ENCODE assay signal across 9 cellular contexts in genomic region chr14:99601301-99601945, GRCh38. TPM values are rescaled to one million over a fixed set of nuclear protein-coding genes. Genes with fewer than 3 reads are reported as not detected.
DNase-seq lines count a peak whose midpoint lies in the region; ATAC-seq and TF ChIP-seq lines count a peak whose summit lies in the region.
"Had no signal": no experiment of that assay in that cellular context is flagged by ENCODE, and none has a peak within 500 bp of the region (broad histone marks: within the 10 kb centered on the region; RNA-seq: fewer than 3 reads in every experiment).

No MANE protein-coding gene starts in this region.

- H3K4me2 ChIP-seq in H9 (ENCODE audit: insufficient read depth, insufficient read length, low read length) = peak overlapping the region; percentile 37

- H3K4me1 Mint-ChIP-seq in H9 (peaks cover 35 to 59% of the 10 kb centered on the region in 2 experiments), immature natural killer cell (peaks cover 16 to 20% of the 10 kb centered on the region in 2 donors)
- H3K4me1 Mint-ChIP-seq in activated T-helper 1 cell treated with anti-CD3 and anti-CD28 coated beads, Interleukin-12 subunit alpha, Interleukin-12 subunit beta, Interleukin-2, Interleukin-4 antibody, amounts not matched to agents 30 ng/mL and 10 ng/mL and 1 ng/mL, durations not matched to agents 14 hours and 24 hours and 36 hours (ENCODE audit: low read depth) = peaks cover 24% of the 10 kb centered on the region

- H2AK5ac ChIP-seq in H9 (ENCODE audit: insufficient read length, low read length) = no peak overlapping the region

- no peak for DNase-seq in H9
- no peak for DNase-seq in activated T-helper 1 cell treated with anti-CD3 and anti-CD28 coated beads, Interleukin-12 subunit alpha, Interleukin-12 subunit beta, Interleukin-2, Interleukin-4 antibody, amounts not matched to agents 30 ng/mL and 10 ng/mL and 1 ng/mL, durations not matched to agents 14 hours and 24 hours and 36 hours (ENCODE audit: low spot score)
- no peak for DNase-seq in immature natural killer cell
- DNase-seq in HPDE6-E6E7 (ENCODE audit: extremely low spot score) = no peak

- no peak overlapping the region for H2AFZ ChIP-seq in H9 (ENCODE audit: low read length)

- no peak overlapping the region for H2BK20ac ChIP-seq in H9 (ENCODE audit: low read depth, low read length, poor library complexity, severe bottlenecking)

- H3K4me3 Mint-ChIP-seq in H9 = peak overlapping the region; percentile 68 to 86
- peak overlapping the region; percentile 72 for H3K4me3 Mint-ChIP-seq in activated T-helper 1 cell treated with anti-CD3 and anti-CD28 coated beads, Interleukin-12 subunit alpha, Interleukin-12 subunit beta, Interleukin-2, Interleukin-4 antibody, amounts not matched to agents 30 ng/mL and 10 ng/mL and 1 ng/mL, durations not matched to agents 14 hours and 24 hours and 36 hours
- H3K4me3 Mint-ChIP-seq in immature natural killer cell = peak overlapping the region in 4 of 5 donors; percentile 51 to 80 (median 71)

- no peak overlapping the region for H3T11ph ChIP-seq in H9 (ENCODE audit: low read length)

- H3K9me3 ChIP-seq in H9 (ENCODE audit: control insufficient read depth, low read depth, low read length) = no peaks in the 10 kb centered on the region
- H3K9me3 ChIP-seq in skeletal muscle tissue (ENCODE audit: control insufficient read depth in 3 of 3, low read length in 3 of 3) = no peaks in the 10 kb centered on the region
- H3K9me3 ChIP-seq: ascending aorta had no signal

- no peak overlapping the region for H3K18ac ChIP-seq in H9 (ENCODE audit: insufficient read length, low read depth, low read length)

- H3K27ac Mint-ChIP-seq in H9 = no peak overlapping the region
- no peak overlapping the region for H3K27ac Mint-ChIP-seq in activated T-helper 1 cell treated with anti-CD3 and anti-CD28 coated beads, Interleukin-12 subunit alpha, Interleukin-12 subunit beta, Interleukin-2, Interleukin-4 antibody, amounts not matched to agents 30 ng/mL and 10 ng/mL and 1 ng/mL, durations not matched to agents 14 hours and 24 hours and 36 hours
- peak overlapping the region in 2 of 6 donors; percentile 36 to 53 for H3K27ac Mint-ChIP-seq in immature natural killer cell

- TF ChIP-seq CTCF in H9 (conservative IDR thresholded peaks at IDR 0.05) = no peak

- H3K36me3 ChIP-seq in skeletal muscle tissue (ENCODE audit: control insufficient read depth in 3 of 3, insufficient read depth in 3 of 3, low read length in 3 of 3) = no peaks in the 10 kb centered on the region
- H3K36me3 ChIP-seq: ascending aorta had no signal

- peaks cover 8% of the 10 kb centered on the region; the same call in 1 of the 2 replicates for H3K79me2 ChIP-seq in H9 (ENCODE audit: insufficient read depth, low read length)

- H3K27ac ChIP-seq in H9 (ENCODE audit: insufficient read length, low read depth, low read length) (no peak overlapping the region), skeletal muscle tissue (ENCODE audit: low read depth, low read length) (no peak overlapping the region)
- H3K27ac ChIP-seq: ascending aorta had no signal

- no peak overlapping the region for H2BK120ac ChIP-seq in H9 (ENCODE audit: low read depth, low read length, poor library complexity, severe bottlenecking)

- no peaks in the 10 kb centered on the region; the same call in 1 of the 2 replicates for H3K4me1 ChIP-seq in H9 (ENCODE audit: insufficient read depth, low read length)
- peaks cover 38 to 65% (median 57%) of the 10 kb centered on the region in 3 donors for H3K4me1 ChIP-seq in skeletal muscle tissue (ENCODE audit: control insufficient read depth in 3 of 3, insufficient read depth in 3 of 3, low read length in 3 of 3)

- H3K9ac ChIP-seq in H9 (ENCODE audit: extremely low read depth, insufficient read length, low read length) = no peak overlapping the region
- H3K9ac ChIP-seq in skeletal muscle tissue (ENCODE audit: low read depth in 1 of 3, low read length in 3 of 3) = peak overlapping the region in 1 of 3 donors; percentile 28

- H2BK15ac ChIP-seq in H9 (ENCODE audit: low read depth, low read length) = no peak overlapping the region

- ATAC-seq in GM21381 (IDR thresholded peaks at IDR 0.05; ENCODE audit: unreplicated experiment) (no peak), GM21529 (IDR thresholded peaks at IDR 0.05; ENCODE audit: unreplicated experiment) (no peak), GM18873 (IDR thresholded peaks at IDR 0.05; ENCODE audit: low FRiP score, unreplicated experiment) (no peak)

- H3K14ac ChIP-seq in H9 (ENCODE audit: insufficient read depth, low read length) = no peak overlapping the region

- no peak overlapping the region for H2BK12ac ChIP-seq in H9 (ENCODE audit: insufficient read length, low read depth, low read length)

- no peak overlapping the region for H3K56ac ChIP-seq in H9 (ENCODE audit: insufficient read length, low read depth, low read length)

- H3K36me3 Mint-ChIP-seq in H9 (ENCODE audit: insufficient read depth in 1 of 3, low read depth in 3 of 3) (peaks cover 0 to 3% (median 0%) of the 10 kb centered on the region in 3 experiments; a peak in 4 of 7 replicates), immature natural killer cell (no peaks in the 10 kb centered on the region)
- no peaks in the 10 kb centered on the region for H3K36me3 Mint-ChIP-seq in activated T-helper 1 cell treated with anti-CD3 and anti-CD28 coated beads, Interleukin-12 subunit alpha, Interleukin-12 subunit beta, Interleukin-2, Interleukin-4 antibody, amounts not matched to agents 30 ng/mL and 10 ng/mL and 1 ng/mL, durations not matched to agents 14 hours and 24 hours and 36 hours (ENCODE audit: low read depth)

- H4K91ac ChIP-seq in H9 (ENCODE audit: insufficient read length, low read depth, low read length) = no peak overlapping the region

- peaks cover 18% of the 10 kb centered on the region; the same call in 1 of the 2 replicates for H3K27me3 ChIP-seq in H9 (ENCODE audit: insufficient read depth, low read length)
- no peaks in the 10 kb centered on the region for H3K27me3 ChIP-seq in skeletal muscle tissue (ENCODE audit: control insufficient read depth in 3 of 3, insufficient read depth in 3 of 3, low read length in 3 of 3)
- H3K27me3 ChIP-seq: ascending aorta had no signal

- H2BK5ac ChIP-seq in H9 (ENCODE audit: insufficient read length, low read length) = no peak overlapping the region

- H3K23me2 ChIP-seq in H9 (ENCODE audit: insufficient read length, low read depth, low read length, poor library complexity, severe bottlenecking) = peaks cover 18% of the 10 kb centered on the region

- H4K5ac ChIP-seq in H9 (ENCODE audit: insufficient read length, low read depth, low read length) = no peak overlapping the region

- no peak overlapping the region for H3K4ac ChIP-seq in H9 (ENCODE audit: low read depth, low read length)

- H3K27me3 Mint-ChIP-seq in H9 (ENCODE audit: low read depth) = peaks cover 29% of the 10 kb centered on the region
- peaks cover 12% of the 10 kb centered on the region for H3K27me3 Mint-ChIP-seq in activated T-helper 1 cell treated with anti-CD3 and anti-CD28 coated beads, Interleukin-12 subunit alpha, Interleukin-12 subunit beta, Interleukin-2, Interleukin-4 antibody, amounts not matched to agents 30 ng/mL and 10 ng/mL and 1 ng/mL, durations not matched to agents 14 hours and 24 hours and 36 hours (ENCODE audit: insufficient read depth)
- H3K27me3 Mint-ChIP-seq in immature natural killer cell (ENCODE audit: low read depth in 3 of 3) = peaks cover 0 to 10% (median 5%) of the 10 kb centered on the region in 3 donors

- no CpG with 5 or more reads among the region's 9 CpGs for WGBS in H9 (ENCODE audit: extremely low coverage, insufficient read length, low lambda C conversion rate)

- peak overlapping the region in 2 of 3 donors; percentile 9 to 64 for H3K4me3 ChIP-seq in skeletal muscle tissue (ENCODE audit: low read length in 3 of 3)

- H3K23ac ChIP-seq in H9 (ENCODE audit: insufficient read length, low read depth, low read length) = no peak overlapping the region

- H4K20me1 ChIP-seq in H9 (ENCODE audit: control insufficient read depth, insufficient read depth, insufficient read length) = no peaks in the 10 kb centered on the region

- no peaks in the 10 kb centered on the region for H3K9me3 Mint-ChIP-seq in H9
- no peaks in the 10 kb centered on the region for H3K9me3 Mint-ChIP-seq in activated T-helper 1 cell treated with anti-CD3 and anti-CD28 coated beads, Interleukin-12 subunit alpha, Interleukin-12 subunit beta, Interleukin-2, Interleukin-4 antibody, amounts not matched to agents 30 ng/mL and 10 ng/mL and 1 ng/mL, durations not matched to agents 14 hours and 24 hours and 36 hours
- no peaks in the 10 kb centered on the region for H3K9me3 Mint-ChIP-seq in immature natural killer cell

- no peak overlapping the region for H4K8ac ChIP-seq in H9 (replicated peaks; ENCODE audit: insufficient read length, low read depth, low read length)

- H3K79me1 ChIP-seq in H9 (ENCODE audit: insufficient read depth, low read depth, low read length, poor library complexity, severe bottlenecking) = peaks cover 3% of the 10 kb centered on the region

- intact Hi-C loops in activated T-helper 1 cell treated with anti-CD3 and anti-CD28 coated beads, Interleukin-12 subunit alpha, Interleukin-12 subunit beta, Interleukin-2, Interleukin-4 antibody, amounts not matched to agents 30 ng/mL and 10 ng/mL and 1 ng/mL, durations not matched to agents 14 hours and 24 hours and 36 hours (cut with micrococcal nuclease) = loop anchor here (5.0 to 10.0 kb wide), 2 partner anchors 329 to 593 kb away; partner anchors contain the start of gene BCL11B

RNA-seq across cellular contexts. Expression of gene CCDC85C, which starts 2.6 kb away (rescaled TPM):
- total RNA-seq in H9 (2021) (33.2 and 36.3 TPM in 2 replicates), skeletal muscle tissue (1.6 TPM)
- total RNA-seq in activated T-helper 1 cell treated with anti-CD3 and anti-CD28 coated beads, Interleukin-12 subunit alpha, Interleukin-12 subunit beta, Interleukin-2, Interleukin-4 antibody, amounts not matched to agents 30 ng/mL and 10 ng/mL and 1 ng/mL, durations not matched to agents 14 hours and 24 hours and 36 hours = 7.4 and 7.6 TPM in 2 replicates
- polyA plus RNA-seq in immature natural killer cell = under 1 TPM; 0.27 to 0.83 (median 0.35) TPM

RNA-seq across cellular contexts. Expression of gene HHIPL1, which starts 43.5 kb away (rescaled TPM):
- 2.6 and 2.9 TPM in 2 replicates for total RNA-seq in H9 (2021)
- total RNA-seq in activated T-helper 1 cell treated with anti-CD3 and anti-CD28 coated beads, Interleukin-12 subunit alpha, Interleukin-12 subunit beta, Interleukin-2, Interleukin-4 antibody, amounts not matched to agents 30 ng/mL and 10 ng/mL and 1 ng/mL, durations not matched to agents 14 hours and 24 hours and 36 hours = not detected in 2 replicates
- polyA plus RNA-seq in immature natural killer cell = not detected
- 2.6 TPM for total RNA-seq in skeletal muscle tissue
